In the genomic region with DNA sequence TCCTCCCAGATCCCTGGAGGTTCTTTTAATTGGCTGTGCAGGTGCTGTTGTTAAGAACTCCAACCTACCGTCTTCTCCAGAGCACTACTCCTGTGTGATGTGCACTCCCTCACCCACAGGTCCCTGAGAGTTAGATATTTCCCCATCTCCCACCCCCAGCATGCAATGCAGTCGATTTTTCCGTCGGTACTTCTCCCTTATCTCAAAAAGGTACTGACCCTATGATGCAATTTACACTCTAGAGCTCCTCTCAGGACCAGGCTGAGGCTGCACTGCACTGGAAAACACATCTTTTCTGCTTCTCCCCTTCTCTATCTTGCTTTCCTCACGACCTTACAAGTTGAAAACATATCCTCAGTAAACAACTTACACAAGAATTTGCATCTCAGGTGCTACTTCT, we compare ENCODE assay signal across 26 cellular contexts.
"Had no signal": no experiment of that assay in that cellular context is flagged by ENCODE, and none has a peak within 500 bp of the region (broad histone marks: within the 10 kb centered on the region; RNA-seq: fewer than 3 reads in every experiment).

No MANE protein-coding gene starts in this region.

- ATAC-seq: effector memory CD8-positive, alpha-beta T cell; esophagus mucosa; gastroesophageal sphincter; heart left ventricle; left colon; left lobe of liver; lower lobe of right lung had no signal

- H3K27me3 Mint-ChIP-seq: effector memory CD8-positive, alpha-beta T cell had no signal

- H3K4me2 ChIP-seq: hepatocyte had no signal

- H3K4me1 Mint-ChIP-seq: endodermal cell, immature natural killer cell had no signal

- H3K79me2 ChIP-seq: hepatocyte had no signal

- DNase-seq: dermis blood vessel endothelial cell; dorsolateral prefrontal cortex; effector CD4-positive, alpha-beta T cell; effector memory CD8-positive, alpha-beta T cell; endodermal cell; erythroblast; esophagus squamous epithelium; heart left ventricle; hypothalamus; immature natural killer cell; islet precursor cell; kidney; kidney glomerular epithelial cell; left colon; left ventricle myocardium inferior; lower lobe of right lung; midbrain had no signal

- H3K4me1 ChIP-seq: esophagus squamous epithelium, lower lobe of right lung had no signal

- H3K36me3 Mint-ChIP-seq: immature natural killer cell had no signal

- H3K27me3 ChIP-seq: esophagus squamous epithelium, hepatocyte had no signal

- H3K9me3 ChIP-seq: esophagus squamous epithelium, lower lobe of right lung had no signal

- H3K27ac Mint-ChIP-seq: effector memory CD8-positive, alpha-beta T cell; endodermal cell; immature natural killer cell had no signal

- H2AFZ ChIP-seq: hepatocyte had no signal

- H3K4me3 Mint-ChIP-seq: effector memory CD8-positive, alpha-beta T cell; endodermal cell; immature natural killer cell had no signal

- H3K4me3 ChIP-seq: coronary artery, dorsolateral prefrontal cortex, esophagus squamous epithelium, gastroesophageal sphincter, heart left ventricle, hepatocyte, left ventricle myocardium inferior, lower lobe of right lung had no signal

- H3K27ac ChIP-seq: coronary artery, dorsolateral prefrontal cortex, epithelial cell of prostate, esophagus squamous epithelium, gastroesophageal sphincter, heart left ventricle, left ventricle myocardium inferior, lower lobe of right lung had no signal

- FAIRE-seq: colon, endometrium, frontal cortex, kidney had no signal

- H3K36me3 ChIP-seq: esophagus squamous epithelium, gastroesophageal sphincter, heart left ventricle, left ventricle myocardium inferior, lower lobe of right lung had no signal
